ENCODE assay signal across 25 cellular contexts in the genomic region with DNA sequence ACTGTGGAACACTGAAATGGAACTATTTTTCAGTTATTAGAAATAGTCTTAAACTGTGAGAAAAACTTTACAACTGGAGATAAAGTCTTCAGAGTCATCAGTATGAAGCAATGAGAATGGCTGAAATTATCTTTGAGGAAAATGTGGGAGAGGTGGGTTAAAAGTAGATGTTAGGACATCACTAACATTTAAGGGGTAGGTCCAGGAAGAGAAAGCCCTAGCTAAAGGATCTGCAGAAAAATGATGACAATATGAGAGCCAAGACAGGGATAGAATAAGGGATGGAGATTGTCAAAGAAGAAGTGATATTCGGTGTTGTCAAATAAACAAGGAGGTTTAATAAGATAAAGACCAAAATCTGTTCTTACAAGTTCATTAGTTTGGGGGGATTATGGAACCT.
"Had no signal": no experiment of that assay in that cellular context is flagged by ENCODE, and none has a peak within 500 bp of the region (broad histone marks: within the 10 kb centered on the region; RNA-seq: fewer than 3 reads in every experiment).

No MANE protein-coding gene starts in this region.

- H3K4me3 Mint-ChIP-seq: activated CD4-positive, alpha-beta T cell treated with anti-CD3 and anti-CD28 coated beads, Interleukin-2, amount 10 ng/mL, durations not matched to agents 24 days and 14 days; activated naive CD8-positive, alpha-beta T cell; activated T-cell treated with anti-CD3 and anti-CD28 coated beads, Interleukin-2, amount 50 U/mL, for 24 hours; mesothelial cell of epicardium; nephron progenitor cell; stimulated activated naive CD8-positive, alpha-beta T cell treated with anti-CD3 and anti-CD28 coated beads, Interleukin-15, Interleukin-2, amounts not matched to agents 100 ng/mL and 50 ng/mL, for 24 hours had no signal

- H3K27me3 ChIP-seq: breast epithelium, colonic mucosa, dorsolateral prefrontal cortex, esophagus muscularis mucosa, hepatocyte, pancreas, thyroid gland, upper lobe of right lung had no signal

- DNase-seq: activated CD4-positive, alpha-beta T cell treated with anti-CD3 and anti-CD28 coated beads, Interleukin-2, amount 10 ng/mL, durations not matched to agents 24 days and 14 days; activated naive CD4-positive, alpha-beta T cell; activated T-cell treated with anti-CD3 and anti-CD28 coated beads, Interleukin-2, amount 50 U/mL, for 24 hours; amniotic stem cell; colonic mucosa; dorsolateral prefrontal cortex; glutamatergic neuron; left ventricle myocardium inferior; nephron progenitor cell; pancreas; psoas muscle; right cardiac atrium; stimulated activated CD4-positive, alpha-beta T cell treated with anti-CD3 and anti-CD28 coated beads, Interleukin-12 subunit alpha, Interleukin-12 subunit beta, amount 100 ng/mL, for 4 hours; stimulated activated CD4-positive, alpha-beta T cell treated with anti-CD3 and anti-CD28 coated beads, Interleukin-4, amount 100 ng/mL, for 4 hours; substantia nigra; thyroid gland; upper lobe of right lung had no signal

- H3K79me2 ChIP-seq: hepatocyte had no signal

- ATAC-seq: activated CD4-positive, CD25-positive, alpha-beta regulatory T cell treated with anti-CD3 and anti-CD28 coated beads, Interleukin-2, amount 50 U/mL, for 24 hours; pancreas; psoas muscle; right cardiac atrium; upper lobe of right lung had no signal

- H3K9me3 ChIP-seq: thyroid gland had no signal

- H3K4me1 Mint-ChIP-seq: mesothelial cell of epicardium, nephron progenitor cell had no signal

- H3K27ac Mint-ChIP-seq: activated CD4-positive, alpha-beta T cell treated with anti-CD3 and anti-CD28 coated beads, Interleukin-2, amount 10 ng/mL, durations not matched to agents 24 days and 14 days; activated naive CD8-positive, alpha-beta T cell; activated T-cell treated with anti-CD3 and anti-CD28 coated beads, Interleukin-2, amount 50 U/mL, for 24 hours; activated T-helper 2 cell treated with anti-CD3 and anti-CD28 coated beads, Interferon-gamma antibody, Interleukin-2, Interleukin-4, amounts not matched to agents 10 μg/mL and 5 μg/mL and 100 μg/mL, durations not matched to agents 14 hours and 24 hours and 36 hours; mesothelial cell of epicardium; nephron progenitor cell; stimulated activated naive CD8-positive, alpha-beta T cell treated with anti-CD3 and anti-CD28 coated beads, Interleukin-15, Interleukin-2, amounts not matched to agents 100 ng/mL and 50 ng/mL, for 24 hours had no signal

- H3K27me3 Mint-ChIP-seq: activated CD4-positive, alpha-beta T cell treated with anti-CD3 and anti-CD28 coated beads, Interleukin-2, amount 10 ng/mL, durations not matched to agents 24 days and 14 days; activated naive CD8-positive, alpha-beta T cell; activated T-cell treated with anti-CD3 and anti-CD28 coated beads, Interleukin-2, amount 50 U/mL, for 24 hours; stimulated activated naive CD8-positive, alpha-beta T cell treated with anti-CD3 and anti-CD28 coated beads, Interleukin-15, Interleukin-2, amounts not matched to agents 100 ng/mL and 50 ng/mL, for 24 hours had no signal

- H3K4me3 ChIP-seq: breast epithelium, colonic mucosa, dorsolateral prefrontal cortex, esophagus muscularis mucosa, hepatocyte, left ventricle myocardium inferior, pancreas, psoas muscle, thyroid gland, upper lobe of right lung had no signal

- H3K4me2 ChIP-seq: hepatocyte had no signal

- H3K36me3 ChIP-seq: breast epithelium, colonic mucosa, pancreas, upper lobe of right lung had no signal

- H3K27ac ChIP-seq: breast epithelium, colonic mucosa, dorsolateral prefrontal cortex, esophagus muscularis mucosa, hepatocyte, left ventricle myocardium inferior, pancreas, psoas muscle, thyroid gland, upper lobe of right lung had no signal

- H2AFZ ChIP-seq: hepatocyte had no signal

- H3K4me1 ChIP-seq: breast epithelium, colonic mucosa, esophagus muscularis mucosa, left ventricle myocardium inferior, pancreas, psoas muscle, thyroid gland, upper lobe of right lung had no signal
